ENCODE assay signal across 13 cellular contexts in genomic region chr22:30551813-30552212, GRCh38. TPM values are rescaled to one million over a fixed set of nuclear protein-coding genes. Genes with fewer than 3 reads are reported as not detected.
"Had no signal": no experiment of that assay in that cellular context is flagged by ENCODE, and none has a peak within 500 bp of the region (broad histone marks: within the 10 kb centered on the region; RNA-seq: fewer than 3 reads in every experiment).

No MANE protein-coding gene starts in this region.

RNA-seq across cellular contexts. Expression of gene SEC14L6, which starts 5.3 kb away (rescaled TPM):
- total RNA-seq: activated B cell treated with CpG ODN at 0.5 μM for 24 hours; activated CD4-positive, alpha-beta memory T cell treated with anti-CD3 and anti-CD28 coated beads, Interleukin-2, amount 10 ng/mL, durations not matched to agents 7 days and 5 days; activated CD4-positive, alpha-beta T cell treated with anti-CD3 and anti-CD28 coated beads for 36 hours; activated CD4-positive, alpha-beta T cell treated with anti-CD3 and anti-CD28 coated beads, Interleukin-2, amount 10 ng/mL, durations not matched to agents 24 days and 14 days; activated CD4-positive, alpha-beta T cell treated with anti-CD3 and anti-CD28 coated beads, Interleukin-2, amount 10 ng/mL, durations not matched to agents 7 days and 5 days; activated CD8-positive, alpha-beta memory T cell treated with anti-CD3 and anti-CD28 coated beads for 36 hours; activated CD8-positive, alpha-beta T cell treated with anti-CD3 and anti-CD28 coated beads for 36 hours; activated CD8-positive, alpha-beta T cell treated with anti-CD3 and anti-CD28 coated beads, Interleukin-2, amount 10 ng/mL, durations not matched to agents 7 days and 5 days; T-helper 1 cell treated with Interleukin-12 subunit alpha and Interleukin-12 subunit beta and Interleukin-4 antibody, amounts not matched to agents 30 ng/mL and 1 ng/mL, for 36 hours; T-helper 17 cell; T-helper 2 cell treated with Interferon-gamma antibody and Interleukin-4, amounts not matched to agents 100 ng/mL and 5 ng/mL, for 36 hours had no signal

RNA-seq across cellular contexts. Expression of gene GAL3ST1, which starts 22.7 kb away (rescaled TPM):
- total RNA-seq: activated B cell treated with CpG ODN at 0.5 μM for 24 hours; activated CD4-positive, alpha-beta memory T cell treated with anti-CD3 and anti-CD28 coated beads for 36 hours; activated CD4-positive, alpha-beta memory T cell treated with anti-CD3 and anti-CD28 coated beads, Interleukin-2, amount 10 ng/mL, durations not matched to agents 7 days and 5 days; activated CD4-positive, alpha-beta T cell treated with anti-CD3 and anti-CD28 coated beads for 36 hours; activated CD4-positive, alpha-beta T cell treated with anti-CD3 and anti-CD28 coated beads, Interleukin-2, amount 10 ng/mL, durations not matched to agents 24 days and 14 days; activated CD4-positive, alpha-beta T cell treated with anti-CD3 and anti-CD28 coated beads, Interleukin-2, amount 10 ng/mL, durations not matched to agents 7 days and 5 days; activated CD8-positive, alpha-beta memory T cell treated with anti-CD3 and anti-CD28 coated beads for 36 hours; activated CD8-positive, alpha-beta memory T cell treated with anti-CD3 and anti-CD28 coated beads, Interleukin-2, amount 10 ng/mL, durations not matched to agents 7 days and 5 days; activated CD8-positive, alpha-beta T cell treated with anti-CD3 and anti-CD28 coated beads for 36 hours; activated CD8-positive, alpha-beta T cell treated with anti-CD3 and anti-CD28 coated beads, Interleukin-2, amount 10 ng/mL, durations not matched to agents 7 days and 5 days; T-helper 1 cell treated with Interleukin-12 subunit alpha and Interleukin-12 subunit beta and Interleukin-4 antibody, amounts not matched to agents 30 ng/mL and 1 ng/mL, for 36 hours; T-helper 17 cell; T-helper 2 cell treated with Interferon-gamma antibody and Interleukin-4, amounts not matched to agents 100 ng/mL and 5 ng/mL, for 36 hours had no signal

RNA-seq across cellular contexts. Expression of gene SEC14L4, which starts 46.3 kb away (rescaled TPM):
- total RNA-seq: activated B cell treated with CpG ODN at 0.5 μM for 24 hours; activated CD4-positive, alpha-beta memory T cell treated with anti-CD3 and anti-CD28 coated beads for 36 hours; activated CD4-positive, alpha-beta memory T cell treated with anti-CD3 and anti-CD28 coated beads, Interleukin-2, amount 10 ng/mL, durations not matched to agents 7 days and 5 days; activated CD4-positive, alpha-beta T cell treated with anti-CD3 and anti-CD28 coated beads for 36 hours; activated CD4-positive, alpha-beta T cell treated with anti-CD3 and anti-CD28 coated beads, Interleukin-2, amount 10 ng/mL, durations not matched to agents 24 days and 14 days; activated CD4-positive, alpha-beta T cell treated with anti-CD3 and anti-CD28 coated beads, Interleukin-2, amount 10 ng/mL, durations not matched to agents 7 days and 5 days; activated CD8-positive, alpha-beta memory T cell treated with anti-CD3 and anti-CD28 coated beads for 36 hours; activated CD8-positive, alpha-beta memory T cell treated with anti-CD3 and anti-CD28 coated beads, Interleukin-2, amount 10 ng/mL, durations not matched to agents 7 days and 5 days; activated CD8-positive, alpha-beta T cell treated with anti-CD3 and anti-CD28 coated beads for 36 hours; activated CD8-positive, alpha-beta T cell treated with anti-CD3 and anti-CD28 coated beads, Interleukin-2, amount 10 ng/mL, durations not matched to agents 7 days and 5 days; T-helper 1 cell treated with Interleukin-12 subunit alpha and Interleukin-12 subunit beta and Interleukin-4 antibody, amounts not matched to agents 30 ng/mL and 1 ng/mL, for 36 hours; T-helper 17 cell; T-helper 2 cell treated with Interferon-gamma antibody and Interleukin-4, amounts not matched to agents 100 ng/mL and 5 ng/mL, for 36 hours had no signal

RNA-seq across cellular contexts. Expression of gene TCN2, which starts 55.2 kb away (rescaled TPM):
- total RNA-seq: activated B cell treated with CpG ODN at 0.5 μM for 24 hours had no signal
